Comparison of ENCODE assay signal across 14 cellular contexts in the genomic region with DNA sequence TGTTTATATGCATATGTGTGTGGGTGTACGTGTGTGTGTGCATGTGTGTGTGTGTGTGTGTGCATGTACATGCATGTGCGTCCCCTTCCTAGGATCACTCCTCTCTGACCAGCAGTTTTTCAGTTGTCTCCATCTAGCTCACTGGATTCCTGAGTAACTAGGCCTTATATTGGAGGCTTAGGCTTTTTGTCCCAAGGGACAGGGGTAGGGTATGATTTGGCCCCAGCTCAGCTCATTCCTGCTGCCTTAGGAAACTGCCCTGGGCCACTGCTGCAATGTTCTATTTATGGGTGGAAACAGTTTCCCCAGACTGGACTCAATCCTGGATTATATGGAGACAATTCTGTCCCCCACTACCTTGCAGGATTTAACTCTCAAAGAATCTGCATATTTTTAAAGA.
DNase-seq lines count a peak whose midpoint lies in the region; ATAC-seq and TF ChIP-seq lines count a peak whose summit lies in the region.
"Had no signal": no experiment of that assay in that cellular context is flagged by ENCODE, and none has a peak within 500 bp of the region (broad histone marks: within the 10 kb centered on the region; RNA-seq: fewer than 3 reads in every experiment).

No MANE protein-coding gene starts in this region.

- H3K36me3 ChIP-seq in thoracic aorta: no peaks in the 10 kb centered on the region

- H3K27me3 ChIP-seq in thoracic aorta (replicated peaks; ENCODE audit: insufficient read depth): no peaks in the 10 kb centered on the region

- no peak overlapping the region for H3K4me3 ChIP-seq in cardiac fibroblast (replicated peaks in 1 of 2; ENCODE audit: low read depth in 2 of 2, low read length in 2 of 2)
- no peak overlapping the region for H3K4me3 ChIP-seq in thoracic aorta
- H3K4me3 ChIP-seq: K562 had no signal

- peak; percentile 62 for DNase-seq in LHCN-M2 (ENCODE audit: low read depth)
- peak; percentile 23 to 65 for DNase-seq in cardiac fibroblast (ENCODE audit: low read depth in 2 of 2)
- peak; percentile 78 for DNase-seq in fibroblast of the conjunctiva (ENCODE audit: low read depth)
- DNase-seq in thoracic aorta (ENCODE audit: low spot score): peak; percentile 31
- no peak for DNase-seq in cerebellar cortex (ENCODE audit: low spot score)
- no peak for DNase-seq in stimulated activated naive CD4-positive, alpha-beta T cell treated with Interleukin-2 at 50 U/mL for 16 hours (lab: John Stamatoyannopoulos, UW)
- DNase-seq: AML-193, DMS79, GOT3, NCI-H146, NCI-H226, NCI-H526 treated with DMSO at 0.1 percent for 48 hours had no signal

- H3K4me1 ChIP-seq in thoracic aorta (ENCODE audit: control insufficient read depth in 1 of 2, low read depth in 2 of 2): peaks cover 8 to 39% of the 10 kb centered on the region in 2 donors

- TF ChIP-seq CTCF in cardiac fibroblast (IDR thresholded peaks at IDR 0.05; ENCODE audit: low read depth, low read length) (no peak), thoracic aorta (IDR thresholded peaks at IDR 0.05) (no peak)

- H3K27ac ChIP-seq in thoracic aorta: peak overlapping the region; percentile 72 to 80

- ATAC-seq in thoracic aorta (ENCODE audit: insufficient number of reproducible peaks, low FRiP score, low read depth): peak; percentile 95
- ATAC-seq in GM21381 (IDR thresholded peaks at IDR 0.05; ENCODE audit: unreplicated experiment): no peak
- ATAC-seq: K562 had no signal

- no peaks in the 10 kb centered on the region for H3K9me3 ChIP-seq in thoracic aorta

Comparison
In these comparisons a context has a peak if more than half of its experiments do, and no peak if none do; other contexts are left out.
1. DNase-seq: peak in LHCN-M2 (single experiment), cardiac fibroblast (2 of 2), fibroblast of the conjunctiva (single experiment) and thoracic aorta (single experiment); none in cerebellar cortex (single experiment) and stimulated activated naive CD4-positive, alpha-beta T cell treated with Interleukin-2 at 50 U/mL for 16 hours (single experiment).